ENCODE assay signal across 21 cellular contexts in the genomic region with DNA sequence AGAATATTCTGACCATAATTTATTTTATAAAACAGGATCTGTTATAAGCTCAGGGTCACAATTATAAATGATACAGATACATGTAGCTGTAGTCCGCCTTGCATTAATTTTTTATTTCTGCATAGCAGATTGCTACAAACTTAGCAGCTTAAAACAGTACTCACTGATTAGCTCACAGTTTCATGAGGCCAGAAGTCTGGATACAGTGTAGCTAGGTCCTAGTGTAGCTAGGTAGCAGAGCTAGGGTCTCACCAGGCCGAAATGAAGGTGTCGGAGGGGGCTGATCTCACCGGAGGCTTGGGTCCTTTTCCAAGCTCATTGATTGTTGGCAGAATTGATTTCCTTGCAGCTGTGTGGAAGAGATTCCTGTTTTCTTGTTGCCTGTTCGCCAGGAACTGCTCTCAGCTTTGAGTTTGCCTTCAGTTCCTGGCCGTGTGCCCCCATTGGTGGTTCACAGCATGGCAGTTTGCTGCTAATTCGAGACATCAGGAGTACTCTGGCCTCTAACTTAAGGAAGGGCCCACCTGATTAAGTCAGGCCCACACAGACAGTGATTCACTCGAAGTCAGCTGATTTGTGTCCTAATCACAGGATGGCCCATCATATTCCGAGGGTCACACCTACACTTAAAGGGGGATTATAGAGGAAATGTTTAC. TPM values are rescaled to one million over a fixed set of nuclear protein-coding genes. Genes with fewer than 3 reads are reported as not detected.
DNase-seq lines count a peak whose midpoint lies in the region; ATAC-seq and TF ChIP-seq lines count a peak whose summit lies in the region.
"Had no signal": no experiment of that assay in that cellular context is flagged by ENCODE, and none has a peak within 500 bp of the region (broad histone marks: within the 10 kb centered on the region; RNA-seq: fewer than 3 reads in every experiment).

No MANE protein-coding gene starts in this region.

- peaks cover 52% of the 10 kb centered on the region for H3K36me3 ChIP-seq in CD8-positive, alpha-beta T cell (ENCODE audit: insufficient read depth, low read length)
- peaks cover 43 to 60% of the 10 kb centered on the region in 2 donors for H3K36me3 ChIP-seq in ascending aorta
- H3K36me3 ChIP-seq in heart right ventricle, result peaks cover 0 to 99% (median 26%) of the 10 kb centered on the region in 9 donors
- peaks cover 19 to 96% of the 10 kb centered on the region in 2 donors for H3K36me3 ChIP-seq in neuronal stem cell (replicated peaks in 1 of 2; ENCODE audit: control insufficient read depth in 2 of 2, insufficient read depth in 2 of 2, low read length in 2 of 2)

- H3K18ac ChIP-seq in neuronal stem cell (ENCODE audit: low read length), result no peak overlapping the region

- H3K4me2 ChIP-seq in neuronal stem cell (ENCODE audit: insufficient read depth, low read length, poor library complexity, severe bottlenecking), result no peak overlapping the region

- H3K27me3 ChIP-seq in CD8-positive, alpha-beta T cell (ENCODE audit: insufficient read depth, low read length), result no peaks in the 10 kb centered on the region
- H3K27me3 ChIP-seq in ascending aorta (no peaks in the 10 kb centered on the region), heart right ventricle (no peaks in the 10 kb centered on the region), neuronal stem cell (ENCODE audit: control insufficient read depth in 3 of 3, insufficient read depth in 3 of 3, low read depth in 1 of 3, low read length in 3 of 3) (no peaks in the 10 kb centered on the region)
- H3K27me3 ChIP-seq: upper lobe of left lung had no signal

- no peaks in the 10 kb centered on the region for H3K27me3 Mint-ChIP-seq in CD8-positive, alpha-beta T cell (ENCODE audit: low read depth)
- H3K27me3 Mint-ChIP-seq: activated B cell treated with CpG ODN at 0.5 μM for 24 hours; activated CD4-positive, alpha-beta memory T cell treated with anti-CD3 and anti-CD28 coated beads, Interleukin-2, amount 10 ng/mL, durations not matched to agents 7 days and 5 days had no signal

- no peak overlapping the region for H2BK12ac ChIP-seq in neuronal stem cell (ENCODE audit: low read length)

- H3K27ac Mint-ChIP-seq in CD8-positive, alpha-beta T cell, result peak overlapping the region; percentile 41
- H3K27ac Mint-ChIP-seq: activated B cell treated with CpG ODN at 0.5 μM for 24 hours; activated CD4-positive, alpha-beta memory T cell treated with anti-CD3 and anti-CD28 coated beads, Interleukin-2, amount 10 ng/mL, durations not matched to agents 7 days and 5 days had no signal

- no peak overlapping the region for H2BK5ac ChIP-seq in neuronal stem cell (ENCODE audit: low read length)

- no peak for TF ChIP-seq CTCF in CD8-positive, alpha-beta T cell (IDR thresholded peaks at IDR 0.05)
- peak in 1 of 3 experiments; percentile 39 for TF ChIP-seq CTCF in ascending aorta (IDR thresholded peaks at IDR 0.05)
- TF ChIP-seq CTCF in heart right ventricle (IDR thresholded peaks at IDR 0.05), result peak in 4 of 9 donors; percentile 18 to 28 (median 24)

- DNase-seq in CD8-positive, alpha-beta T cell, result no peak
- DNase-seq in ascending aorta (ENCODE audit: low spot score in 2 of 2) (no peak), heart right ventricle (peak in 1 of 2 donors; percentile 36), neuronal stem cell (ENCODE audit: low spot score) (no peak), posterior vena cava (ENCODE audit: low spot score) (no peak), left colon (no peak)
- DNase-seq in activated CD4-positive, alpha-beta T cell treated with anti-CD3 and anti-CD28 coated beads for 1 hour, result no peak
- DNase-seq: activated B cell treated with CpG ODN at 0.5 μM for 24 hours; activated CD4-positive, alpha-beta memory T cell treated with anti-CD3 and anti-CD28 coated beads, Interleukin-2, amount 10 ng/mL, durations not matched to agents 7 days and 5 days; activated gamma-delta T cell; C1 segment of cervical spinal cord; H7; MM.1S; NCI-H526; stimulated activated CD4-positive, alpha-beta T cell treated with anti-CD3 and anti-CD28 coated beads, Interleukin-4, amount 100 ng/mL, for 24 hours; stimulated activated naive CD4-positive, alpha-beta T cell treated with Interleukin-2 at 50 U/mL for 16 hours; upper lobe of left lung had no signal

- intact Hi-C loops in CD8-positive, alpha-beta T cell (cut with DNase I, micrococcal nuclease), result no loop called here
- intact Hi-C loops in ascending aorta (cut with DNase I) (no loop called here), heart right ventricle (cut with DNase I) (no loop called here), posterior vena cava (cut with DNase I) (no loop called here), left colon (cut with DNase I, micrococcal nuclease) (no loop called here)

- POLR2A ChIA-PET in CD8-positive, alpha-beta T cell (lab: Charles Lee), result interaction anchor here (0.6 to 1.3 kb wide), 2 partner anchors 18 to 27 kb away, joined by 3 to 6 read pairs; partner anchors contain the start of gene NAPG

- no peaks in the 10 kb centered on the region for H3K4me1 ChIP-seq in CD8-positive, alpha-beta T cell (ENCODE audit: insufficient read depth, low read length)
- H3K4me1 ChIP-seq in ascending aorta, result peaks cover 0 to 13% of the 10 kb centered on the region in 2 donors
- peaks cover 0 to 50% (median 5%) of the 10 kb centered on the region in 9 donors for H3K4me1 ChIP-seq in heart right ventricle
- peaks cover 0 to 1% of the 10 kb centered on the region in 2 donors for H3K4me1 ChIP-seq in neuronal stem cell (ENCODE audit: control insufficient read depth in 2 of 2, insufficient read depth in 1 of 2, low read depth in 1 of 2, low read length in 2 of 2)

- H3K9me3 ChIP-seq in CD8-positive, alpha-beta T cell (ENCODE audit: low read length), result no peaks in the 10 kb centered on the region
- no peaks in the 10 kb centered on the region for H3K9me3 ChIP-seq in ascending aorta
- no peaks in the 10 kb centered on the region for H3K9me3 ChIP-seq in heart right ventricle
- H3K9me3 ChIP-seq in neuronal stem cell (replicated peaks in 1 of 2; ENCODE audit: control insufficient read depth in 2 of 2, insufficient read depth in 1 of 2, low read depth in 1 of 2, low read length in 2 of 2), result no peaks in the 10 kb centered on the region
- H3K9me3 ChIP-seq: upper lobe of left lung had no signal

- H2AK5ac ChIP-seq in neuronal stem cell (ENCODE audit: low read depth, low read length), result no peak overlapping the region

- WGBS in heart right ventricle, 2 donors, result 69 to 73% methylated on average over 9 of the region's 9 CpGs
- no CpG with 5 or more reads among the region's 9 CpGs for WGBS in neuronal stem cell (ENCODE audit: extremely low coverage in 2 of 2, insufficient read length in 2 of 2, insufficient replicate concordance in 1 of 2), 2 donors

- H2BK15ac ChIP-seq in neuronal stem cell (ENCODE audit: low read length), result no peak overlapping the region

- no peak overlapping the region for H2AFZ ChIP-seq in neuronal stem cell (ENCODE audit: low read length)

- no peak overlapping the region for H3K4me3 Mint-ChIP-seq in CD8-positive, alpha-beta T cell
- H3K4me3 Mint-ChIP-seq: activated B cell treated with CpG ODN at 0.5 μM for 24 hours; activated CD4-positive, alpha-beta memory T cell treated with anti-CD3 and anti-CD28 coated beads, Interleukin-2, amount 10 ng/mL, durations not matched to agents 7 days and 5 days had no signal

- no peak for ATAC-seq in CD8-positive, alpha-beta T cell
- ATAC-seq in heart right ventricle (peak; percentile 36 to 74 (median 70)), HG02840 (IDR thresholded peaks at IDR 0.05; ENCODE audit: low FRiP score, unreplicated experiment) (no peak), left colon (no peak)
- ATAC-seq: K562 had no signal

- peak overlapping the region; percentile 73 for H3K14ac ChIP-seq in neuronal stem cell (ENCODE audit: low read length)

- H2BK120ac ChIP-seq in neuronal stem cell (ENCODE audit: low read depth, low read length), result no peak overlapping the region

- H3K4ac ChIP-seq in neuronal stem cell (ENCODE audit: low read length), result no peak overlapping the region

- H3K27ac ChIP-seq in CD8-positive, alpha-beta T cell (ENCODE audit: low read depth, low read length), result no peak overlapping the region
- peak overlapping the region; percentile 58 to 75 for H3K27ac ChIP-seq in ascending aorta
- peak overlapping the region in 9 of 10 donors; percentile 25 to 71 (median 52) for H3K27ac ChIP-seq in heart right ventricle
- no peak overlapping the region for H3K27ac ChIP-seq in neuronal stem cell (replicated peaks; ENCODE audit: low read length)
- H3K27ac ChIP-seq: RWPE1, upper lobe of left lung had no signal

- no peaks in the 10 kb centered on the region for H3K4me1 Mint-ChIP-seq in CD8-positive, alpha-beta T cell (ENCODE audit: low read depth)
- H3K4me1 Mint-ChIP-seq: activated B cell treated with CpG ODN at 0.5 μM for 24 hours; activated CD4-positive, alpha-beta memory T cell treated with anti-CD3 and anti-CD28 coated beads, Interleukin-2, amount 10 ng/mL, durations not matched to agents 7 days and 5 days had no signal

- no peak overlapping the region for H4K91ac ChIP-seq in neuronal stem cell (ENCODE audit: low read depth, low read length, poor library complexity)

- CTCF ChIA-PET in CD8-positive, alpha-beta T cell (lab: Charles Lee), result interaction anchor here (0.6 kb wide), 1 partner anchor 573 kb away, joined by 3 read pairs; no protein-coding TSS in a partner anchor

- no peaks in the 10 kb centered on the region for H3K9me3 Mint-ChIP-seq in CD8-positive, alpha-beta T cell
- H3K9me3 Mint-ChIP-seq: activated B cell treated with CpG ODN at 0.5 μM for 24 hours; activated CD4-positive, alpha-beta memory T cell treated with anti-CD3 and anti-CD28 coated beads, Interleukin-2, amount 10 ng/mL, durations not matched to agents 7 days and 5 days had no signal

- peaks cover 88% of the 10 kb centered on the region for H3K36me3 Mint-ChIP-seq in CD8-positive, alpha-beta T cell

- no peak overlapping the region for H3K4me3 ChIP-seq in CD8-positive, alpha-beta T cell (ENCODE audit: low read depth, low read length)
- H3K4me3 ChIP-seq in ascending aorta (no peak overlapping the region), heart right ventricle (no peak overlapping the region), neuronal stem cell (ENCODE audit: low read length in 2 of 2) (no peak overlapping the region)
- H3K4me3 ChIP-seq: K562, lung, upper lobe of left lung had no signal

- no peak overlapping the region for H3K23ac ChIP-seq in neuronal stem cell (ENCODE audit: low read depth, low read length, poor library complexity)

- H3K79me1 ChIP-seq in neuronal stem cell (ENCODE audit: low read depth, low read length), result no peaks in the 10 kb centered on the region

- H3K9ac ChIP-seq in neuronal stem cell (ENCODE audit: low read depth, low read length, poor library complexity), result no peak overlapping the region

- H4K8ac ChIP-seq in neuronal stem cell (ENCODE audit: low read depth, low read length), result no peak overlapping the region

RNA-seq across cellular contexts. Expression of gene NAPG, which starts 18.4 kb away (rescaled TPM):
- 10 to 100 TPM; 33.2 to 35.8 TPM for total RNA-seq in CD8-positive, alpha-beta T cell
- total RNA-seq in ascending aorta, result 31.1 TPM
- 10 to 100 TPM; 30.5 to 49.9 (median 37.6) TPM for total RNA-seq in heart right ventricle
- polyA plus RNA-seq in heart right ventricle, result 10 to 100 TPM; 14.3 to 14.4 TPM
- 13.8 TPM for polyA plus RNA-seq in neuronal stem cell (2013, experiment 1 of 2)
- polyA plus RNA-seq in neuronal stem cell (2013, experiment 2 of 2), result 14.8 TPM
- 10 to 100 TPM; 29.4 to 43.0 TPM for total RNA-seq in posterior vena cava
- 10 to 100 TPM; 41.0 to 42.6 TPM for total RNA-seq in left colon

Comparison
In these comparisons a context has a peak if more than half of its experiments do, and no peak if none do; other contexts are left out.
1. ATAC-seq: peak in heart right ventricle (8 of 8); none in CD8-positive, alpha-beta T cell (single experiment), HG02840 (single experiment) and left colon (single experiment).
2. H3K27ac ChIP-seq: peak in ascending aorta (2 of 2) and heart right ventricle (9 of 10); none in CD8-positive, alpha-beta T cell (single experiment) and neuronal stem cell (single experiment).